In the genomic region with DNA sequence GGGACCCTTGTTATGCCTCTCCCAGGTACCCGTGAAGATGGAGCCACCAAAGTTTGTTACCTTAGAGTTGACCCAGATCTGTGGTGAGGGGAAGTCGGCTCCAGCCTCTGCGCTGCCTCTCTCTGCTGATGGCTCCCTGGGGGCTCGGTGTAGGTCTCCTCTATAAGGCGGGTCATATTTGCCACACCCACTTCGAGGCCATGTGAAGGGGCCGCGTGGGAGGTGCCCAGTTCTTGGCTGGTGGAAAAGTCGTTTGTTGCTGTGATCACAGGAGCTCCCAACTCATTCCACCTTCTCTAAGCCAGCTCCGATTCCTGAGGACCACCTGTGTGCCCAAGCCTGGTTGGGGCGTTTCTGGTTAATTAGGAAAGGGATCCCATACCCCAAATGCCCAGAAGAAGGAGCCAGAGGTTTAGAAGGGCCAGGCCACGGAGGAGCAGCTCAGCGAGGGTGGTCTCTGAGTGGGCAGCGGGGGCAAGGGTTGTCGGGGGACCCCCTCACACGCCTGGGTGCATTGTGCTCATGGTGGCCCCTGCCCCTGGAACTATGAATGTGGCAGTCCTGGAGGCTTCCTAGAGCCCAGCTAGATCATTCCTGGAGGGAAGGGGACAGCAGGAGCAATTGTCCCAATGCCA, we compare ENCODE assay signal across 1 cellular context.
TF ChIP-seq lines count a peak whose summit lies in the region.

No MANE protein-coding gene starts in this region.

TF ChIP-seq in GM23338, 12 proteins besides CTCF, POLR2A, EP300 and RAD21 (continued from another document):
- no peak for TF ChIP-seq ZNF462 (CRISPR knock-in tag; IDR thresholded peaks at IDR 0.05)
- no peak for TF ChIP-seq POLR2AphosphoS5 (IDR thresholded peaks at IDR 0.05; ENCODE audit: low read depth)
- no peak for TF ChIP-seq EZH2 (IDR thresholded peaks at IDR 0.05; ENCODE audit: low read depth, unreplicated experiment)
- TF ChIP-seq ZNF331 (CRISPR knock-in tag; IDR thresholded peaks at IDR 0.05; ENCODE audit: low read depth), result no peak
- TF ChIP-seq STAT1 (IDR thresholded peaks at IDR 0.05; ENCODE audit: unreplicated experiment), result no peak
- no peak for TF ChIP-seq EZH2phosphoT487 (IDR thresholded peaks at IDR 0.05; ENCODE audit: unreplicated experiment)
- no peak for TF ChIP-seq ETS1 (IDR thresholded peaks at IDR 0.05)
- TF ChIP-seq JUNB (IDR thresholded peaks at IDR 0.05; ENCODE audit: unreplicated experiment), result no peak
- no peak for TF ChIP-seq ZNF114 (CRISPR knock-in tag; IDR thresholded peaks at IDR 0.05)
- no peak for TF ChIP-seq REST (IDR thresholded peaks at IDR 0.05; ENCODE audit: unreplicated experiment)
